ENCODE assay signal across 15 cellular contexts in the genomic region with DNA sequence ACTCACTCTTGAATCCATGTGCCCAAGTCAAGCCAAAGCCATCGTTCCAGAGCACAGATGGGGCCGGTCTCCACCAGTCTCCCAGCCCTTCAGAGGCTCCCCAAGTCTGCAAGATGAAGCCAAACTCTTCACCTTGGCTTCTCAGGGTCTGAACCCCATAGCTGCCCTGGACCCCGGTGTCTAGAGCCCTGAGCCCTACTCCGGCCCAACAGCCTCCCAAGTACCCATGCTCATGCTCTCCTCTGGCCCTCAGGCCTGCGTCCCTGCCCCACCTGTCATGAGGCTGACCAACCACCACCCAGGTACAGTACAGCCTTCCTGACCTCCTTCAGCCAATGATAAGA. TPM values are rescaled to one million over a fixed set of nuclear protein-coding genes. Genes with fewer than 3 reads are reported as not detected.
DNase-seq lines count a peak whose midpoint lies in the region; ATAC-seq and TF ChIP-seq lines count a peak whose summit lies in the region.
"Had no signal": no experiment of that assay in that cellular context is flagged by ENCODE, and none has a peak within 500 bp of the region (broad histone marks: within the 10 kb centered on the region; RNA-seq: fewer than 3 reads in every experiment).

No MANE protein-coding gene starts in this region.

- H3K79me1 ChIP-seq in H9 (ENCODE audit: insufficient read depth, low read depth, low read length, poor library complexity, severe bottlenecking) = no peaks in the 10 kb centered on the region

- H3K36me3 Mint-ChIP-seq in H9 (ENCODE audit: insufficient read depth in 1 of 3, low read depth in 3 of 3) = peaks cover 0 to 5% (median 0%) of the 10 kb centered on the region in 3 experiments; a peak in 1 of 7 replicates
- no peaks in the 10 kb centered on the region for H3K36me3 Mint-ChIP-seq in stimulated activated effector memory CD8-positive, alpha-beta T cell treated with anti-CD3 and anti-CD28 coated beads, Interleukin-12 subunit alpha, Interleukin-12 subunit beta, amount 100 ng/mL, for 72 hours

- H3K27ac Mint-ChIP-seq in H9 = peak overlapping the region in 2 of 3 experiments; percentile 27 to 74; a peak in 1 of 7 replicates
- no peak overlapping the region for H3K27ac Mint-ChIP-seq in stimulated activated effector memory CD8-positive, alpha-beta T cell treated with anti-CD3 and anti-CD28 coated beads, Interleukin-12 subunit alpha, Interleukin-12 subunit beta, amount 100 ng/mL, for 72 hours
- H3K27ac Mint-ChIP-seq: activated CD8-positive, alpha-beta T cell treated with anti-CD3 and anti-CD28 coated beads for 36 hours; activated naive CD8-positive, alpha-beta T cell treated with anti-CD3 and anti-CD28 coated beads for 36 hours had no signal

- H2AK5ac ChIP-seq in H9 (ENCODE audit: insufficient read length, low read length) = no peak overlapping the region

- H3K14ac ChIP-seq in H9 (ENCODE audit: insufficient read depth, low read length) = no peak overlapping the region

- H2BK120ac ChIP-seq in H9 (ENCODE audit: low read depth, low read length, poor library complexity, severe bottlenecking) = no peak overlapping the region

- H2BK20ac ChIP-seq in H9 (ENCODE audit: low read depth, low read length, poor library complexity, severe bottlenecking) = no peak overlapping the region

- H3K23me2 ChIP-seq in H9 (ENCODE audit: insufficient read length, low read depth, low read length, poor library complexity, severe bottlenecking) = peaks cover 11% of the 10 kb centered on the region

- ATAC-seq in lower lobe of right lung (peak in 1 of 2 donors; percentile 8), HG02588 (IDR thresholded peaks at IDR 0.05; ENCODE audit: unreplicated experiment) (no peak)
- peak; percentile 31 for ATAC-seq in stimulated activated effector memory CD8-positive, alpha-beta T cell treated with anti-CD3 and anti-CD28 coated beads, Interleukin-12 subunit alpha, Interleukin-12 subunit beta, amount 100 ng/mL, for 72 hours
- ATAC-seq: activated CD8-positive, alpha-beta T cell treated with anti-CD3 and anti-CD28 coated beads for 36 hours had no signal

- TF ChIP-seq CTCF in H9 (conservative IDR thresholded peaks at IDR 0.05) (no peak), lower lobe of right lung (IDR thresholded peaks at IDR 0.05) (no peak)

- no peak overlapping the region for H2BK12ac ChIP-seq in H9 (ENCODE audit: insufficient read length, low read depth, low read length)

- no peak overlapping the region for H2AFZ ChIP-seq in H9 (ENCODE audit: low read length)

- no peak overlapping the region for H3K4ac ChIP-seq in H9 (ENCODE audit: low read depth, low read length)

- H4K20me1 ChIP-seq in H9 (ENCODE audit: control insufficient read depth, insufficient read depth, insufficient read length) = no peaks in the 10 kb centered on the region

- no peaks in the 10 kb centered on the region for H3K36me3 ChIP-seq in lower lobe of right lung
- H3K36me3 ChIP-seq: thyroid gland had no signal

- no peak overlapping the region for H3K23ac ChIP-seq in H9 (ENCODE audit: insufficient read length, low read depth, low read length)

- intact Hi-C loops in lower lobe of right lung (cut with DNase I) = no loop called here

- no peak overlapping the region for H4K8ac ChIP-seq in H9 (replicated peaks; ENCODE audit: insufficient read length, low read depth, low read length)

- H3K27me3 Mint-ChIP-seq in H9 (ENCODE audit: low read depth) = peaks cover 14% of the 10 kb centered on the region
- H3K27me3 Mint-ChIP-seq: activated naive CD8-positive, alpha-beta T cell treated with anti-CD3 and anti-CD28 coated beads for 36 hours had no signal

- H2BK15ac ChIP-seq in H9 (ENCODE audit: low read depth, low read length) = no peak overlapping the region

- H3K79me2 ChIP-seq in H9 (ENCODE audit: insufficient read depth, low read length) = no peaks in the 10 kb centered on the region

- no peak overlapping the region for H3K4me2 ChIP-seq in H9 (ENCODE audit: insufficient read depth, insufficient read length, low read length)

- H3K18ac ChIP-seq in H9 (ENCODE audit: insufficient read length, low read depth, low read length) = no peak overlapping the region

- H3K27me3 ChIP-seq in H9 (ENCODE audit: insufficient read depth, low read length) (no peaks in the 10 kb centered on the region; the same call in 1 of the 2 replicates), lower lobe of right lung (ENCODE audit: low read depth) (no peaks in the 10 kb centered on the region)
- H3K27me3 ChIP-seq: thyroid gland had no signal

- no peak overlapping the region for H3K4me3 Mint-ChIP-seq in H9
- H3K4me3 Mint-ChIP-seq in stimulated activated effector memory CD8-positive, alpha-beta T cell treated with anti-CD3 and anti-CD28 coated beads, Interleukin-12 subunit alpha, Interleukin-12 subunit beta, amount 100 ng/mL, for 72 hours = no peak overlapping the region
- H3K4me3 Mint-ChIP-seq: activated CD8-positive, alpha-beta T cell treated with anti-CD3 and anti-CD28 coated beads for 36 hours; activated naive CD8-positive, alpha-beta T cell treated with anti-CD3 and anti-CD28 coated beads for 36 hours had no signal

- H3K4me3 ChIP-seq in lower lobe of right lung = no peak overlapping the region
- H3K4me3 ChIP-seq: thyroid gland had no signal

- WGBS in H9 (ENCODE audit: extremely low coverage, insufficient read length, low lambda C conversion rate) = no CpG with 5 or more reads among the region's 5 CpGs

- no peaks in the 10 kb centered on the region for H3K9me3 Mint-ChIP-seq in H9
- H3K9me3 Mint-ChIP-seq in stimulated activated effector memory CD8-positive, alpha-beta T cell treated with anti-CD3 and anti-CD28 coated beads, Interleukin-12 subunit alpha, Interleukin-12 subunit beta, amount 100 ng/mL, for 72 hours = no peaks in the 10 kb centered on the region
- H3K9me3 Mint-ChIP-seq: activated CD8-positive, alpha-beta T cell treated with anti-CD3 and anti-CD28 coated beads for 36 hours; activated naive CD8-positive, alpha-beta T cell treated with anti-CD3 and anti-CD28 coated beads for 36 hours had no signal

- no peak overlapping the region for H2BK5ac ChIP-seq in H9 (ENCODE audit: insufficient read length, low read length)

- H3K27ac ChIP-seq in H9 (ENCODE audit: insufficient read length, low read depth, low read length) (no peak overlapping the region), lower lobe of right lung (no peak overlapping the region)

- no peak overlapping the region for H3K9ac ChIP-seq in H9 (ENCODE audit: extremely low read depth, insufficient read length, low read length)

- DNase-seq in H9 (peak; percentile 20), lower lobe of right lung (peak; percentile 20), HCEC 1CT (no peak), NCI-H2081 (lab: John Stamatoyannopoulos, UW) (no peak), glomerular visceral epithelial cell (ENCODE audit: extremely low spot score) (no peak)
- DNase-seq in activated CD8-positive, alpha-beta memory T cell treated with anti-CD3 and anti-CD28 coated beads, Interleukin-2, amount 50 U/mL, for 48 hours = peak; percentile 40
- no peak for DNase-seq in stimulated activated effector memory CD8-positive, alpha-beta T cell treated with anti-CD3 and anti-CD28 coated beads, Interleukin-12 subunit alpha, Interleukin-12 subunit beta, amount 100 ng/mL, for 72 hours (ENCODE audit: low spot score in 2 of 2)
- DNase-seq: activated CD8-positive, alpha-beta T cell treated with anti-CD3 and anti-CD28 coated beads for 36 hours; activated naive CD8-positive, alpha-beta T cell treated with anti-CD3 and anti-CD28 coated beads for 36 hours; cerebellar nuclear complex; DMS79 treated with DMSO at 0.1 percent for 48 hours; NCI-H2171; stimulated activated CD4-positive, alpha-beta T cell treated with anti-CD3 and anti-CD28 coated beads, Interleukin-12 subunit alpha, Interleukin-12 subunit beta, amount 100 ng/mL, for 4 hours; thyroid gland had no signal

- peaks cover 2% of the 10 kb centered on the region; the same call in 1 of the 2 replicates for H3K4me1 ChIP-seq in H9 (ENCODE audit: insufficient read depth, low read length)
- H3K4me1 ChIP-seq in lower lobe of right lung = peaks cover 45% of the 10 kb centered on the region

- peaks cover 56 to 64% of the 10 kb centered on the region in 2 experiments for H3K4me1 Mint-ChIP-seq in H9
- peaks cover 44% of the 10 kb centered on the region for H3K4me1 Mint-ChIP-seq in stimulated activated effector memory CD8-positive, alpha-beta T cell treated with anti-CD3 and anti-CD28 coated beads, Interleukin-12 subunit alpha, Interleukin-12 subunit beta, amount 100 ng/mL, for 72 hours

- H4K91ac ChIP-seq in H9 (ENCODE audit: insufficient read length, low read depth, low read length) = no peak overlapping the region

- no peak overlapping the region for H3T11ph ChIP-seq in H9 (ENCODE audit: low read length)

- H4K5ac ChIP-seq in H9 (ENCODE audit: insufficient read length, low read depth, low read length) = no peak overlapping the region

- H3K56ac ChIP-seq in H9 (ENCODE audit: insufficient read length, low read depth, low read length) = no peak overlapping the region

- H3K9me3 ChIP-seq in H9 (ENCODE audit: control insufficient read depth, low read depth, low read length) (no peaks in the 10 kb centered on the region), lower lobe of right lung (no peaks in the 10 kb centered on the region)
- H3K9me3 ChIP-seq: thyroid gland had no signal

RNA-seq across cellular contexts. Expression of a gene that starts 46.0 kb away (rescaled TPM):
- total RNA-seq in H9 (2021) = 22.6 and 22.7 TPM in 2 replicates
- total RNA-seq in lower lobe of right lung = 28.8 TPM

Comparison
In these comparisons a context has a peak if more than half of its experiments do, and no peak if none do; other contexts are left out.
1. DNase-seq: peak in H9 (single experiment), activated CD8-positive, alpha-beta memory T cell treated with anti-CD3 and anti-CD28 coated beads, Interleukin-2, amount 50 U/mL, for 48 hours (single experiment) and lower lobe of right lung (single experiment); none in stimulated activated effector memory CD8-positive, alpha-beta T cell treated with anti-CD3 and anti-CD28 coated beads, Interleukin-12 subunit alpha, Interleukin-12 subunit beta, amount 100 ng/mL, for 72 hours (0 of 2), HCEC 1CT (single experiment), NCI-H2081 (0 of 2) and glomerular visceral epithelial cell (single experiment).